In genomic region chr9:90432951-90433350, GRCh38 we compare ENCODE assay signal across 17 cellular contexts.
A peak's percentile ranks its signal among the peaks of the same experiment; 100 is the strongest.
DNase-seq lines count a peak whose midpoint lies in the region; ATAC-seq, FAIRE-seq and TF ChIP-seq lines count a peak whose summit lies in the region.
"Had no signal": no experiment of that assay in that cellular context is flagged by ENCODE, and none has a peak within 500 bp of the region (broad histone marks: within the 10 kb centered on the region; RNA-seq: fewer than 3 reads in every experiment).

No MANE protein-coding gene starts in this region.

- H4K20me1 ChIP-seq in astrocyte (ENCODE audit: insufficient read depth, low read length) = no peaks in the 10 kb centered on the region
- no peaks in the 10 kb centered on the region for H4K20me1 ChIP-seq in smooth muscle cell (ENCODE audit: low read depth)

- H3K4me1 ChIP-seq in astrocyte (ENCODE audit: insufficient read depth, low read length) (peaks cover 9% of the 10 kb centered on the region), smooth muscle cell (ENCODE audit: low read depth) (peaks cover 9% of the 10 kb centered on the region)
- H3K4me1 ChIP-seq: gastroesophageal sphincter, right atrium auricular region had no signal

- FAIRE-seq in astrocyte (lab: Jason Lieb, UNC) = no peak

- H3K27me3 ChIP-seq in astrocyte (ENCODE audit: insufficient read depth, low read length) (no peaks in the 10 kb centered on the region), smooth muscle cell (ENCODE audit: low read depth) (no peaks in the 10 kb centered on the region)
- H3K27me3 ChIP-seq: right atrium auricular region had no signal

- H3K9ac ChIP-seq in astrocyte (ENCODE audit: low read length) (peak overlapping the region; percentile 72), smooth muscle cell (ENCODE audit: low read depth) (no peak overlapping the region)

- H3K9me3 ChIP-seq in astrocyte (ENCODE audit: insufficient read depth, low read depth, low read length) (no peaks in the 10 kb centered on the region), iPS-18c (ENCODE audit: control insufficient read depth, insufficient read depth, low read length) (no peaks in the 10 kb centered on the region), smooth muscle cell (replicated peaks; ENCODE audit: low read depth) (no peaks in the 10 kb centered on the region)
- H3K9me3 ChIP-seq: gastroesophageal sphincter had no signal

- ATAC-seq in HG02759 (IDR thresholded peaks at IDR 0.05; ENCODE audit: unreplicated experiment) = no peak
- ATAC-seq: gastroesophageal sphincter had no signal

- H3K36me3 ChIP-seq in astrocyte (ENCODE audit: insufficient read depth, low read length) (no peaks in the 10 kb centered on the region), smooth muscle cell (ENCODE audit: low read depth) (no peaks in the 10 kb centered on the region)
- H3K36me3 ChIP-seq: gastroesophageal sphincter, right atrium auricular region had no signal

- H3K36me3 Mint-ChIP-seq in astrocyte (ENCODE audit: low read depth, unreplicated experiment) = no peaks in the 10 kb centered on the region

- 59% methylated on average over 8 of the region's 8 CpGs for WGBS in smooth muscle cell (ENCODE audit: low lambda C conversion rate)

- no peak for TF ChIP-seq CTCF in astrocyte (IDR thresholded peaks at IDR 0.05; ENCODE audit: insufficient read depth, low read depth, low read length)
- no peak for TF ChIP-seq CTCF in smooth muscle cell (IDR thresholded peaks at IDR 0.05; ENCODE audit: borderline replicate concordance, insufficient read depth, poor library complexity, severe bottlenecking)

- peak overlapping the region; percentile 73 for H3K4me3 Mint-ChIP-seq in astrocyte (ENCODE audit: unreplicated experiment)
- H3K4me3 Mint-ChIP-seq: activated naive CD4-positive, alpha-beta T cell treated with anti-CD3 and anti-CD28 coated beads for 36 hours; dendritic cell treated with granulocyte-macrophage colony-stimulating factor and Interleukin-4, amounts not matched to agents 40 ng/mL and 50 ng/mL, for 4 days; HFFc6 had no signal

- H3K4me3 ChIP-seq in astrocyte (ENCODE audit: insufficient read depth, low read depth, low read length) (peak overlapping the region; percentile 33), iPS-18c (ENCODE audit: insufficient read depth, low read depth, low read length) (peak overlapping the region; percentile 43; the same call in 1 of the 2 replicates), smooth muscle cell (peak overlapping the region; percentile 49)
- H3K4me3 ChIP-seq: gastroesophageal sphincter, right atrium auricular region had no signal

- no peaks in the 10 kb centered on the region for H3K9me3 Mint-ChIP-seq in astrocyte (ENCODE audit: unreplicated experiment)
- H3K9me3 Mint-ChIP-seq: activated naive CD4-positive, alpha-beta T cell treated with anti-CD3 and anti-CD28 coated beads for 36 hours; dendritic cell treated with granulocyte-macrophage colony-stimulating factor and Interleukin-4, amounts not matched to agents 40 ng/mL and 50 ng/mL, for 4 days; HFFc6 had no signal

- H3K27ac Mint-ChIP-seq in astrocyte (ENCODE audit: unreplicated experiment) = peak overlapping the region; percentile 93
- H3K27ac Mint-ChIP-seq: activated naive CD4-positive, alpha-beta T cell treated with anti-CD3 and anti-CD28 coated beads for 36 hours; dendritic cell treated with granulocyte-macrophage colony-stimulating factor and Interleukin-4, amounts not matched to agents 40 ng/mL and 50 ng/mL, for 4 days; HFFc6 had no signal

- H3K4me2 ChIP-seq in astrocyte (ENCODE audit: low read length) = peak overlapping the region; percentile 82
- peak overlapping the region; percentile 85 for H3K4me2 ChIP-seq in smooth muscle cell

- H3F3A ChIP-seq in smooth muscle cell (ENCODE audit: low read depth) = no peaks in the 10 kb centered on the region

- H3K4me1 Mint-ChIP-seq in astrocyte (ENCODE audit: low read depth, unreplicated experiment) = peaks cover 14% of the 10 kb centered on the region

- H2AFZ ChIP-seq in astrocyte (ENCODE audit: low read depth, low read length) (peak overlapping the region; percentile 89), smooth muscle cell (ENCODE audit: low read depth) (peak overlapping the region; percentile 97)

- H3K79me2 ChIP-seq in astrocyte (ENCODE audit: insufficient read depth, low read length) (no peaks in the 10 kb centered on the region), smooth muscle cell (ENCODE audit: low read depth) (no peaks in the 10 kb centered on the region)

- DNase-seq in DMS79 treated with DMSO at 0.1 percent for 48 hours (lab: John Stamatoyannopoulos, UW) (peak; percentile 21), DMS79 (lab: John Stamatoyannopoulos, UW) (no peak), astrocyte (ENCODE audit: low read depth) (no peak), smooth muscle cell (lab: John Stamatoyannopoulos, UW; ENCODE audit: unreplicated experiment) (no peak), NCI-H2107 (lab: John Stamatoyannopoulos, UW) (no peak), islet precursor cell (no peak)
- DNase-seq: 8988T; activated CD8-positive, alpha-beta memory T cell treated with anti-CD3 and anti-CD28 coated beads for 24 hours; activated naive CD4-positive, alpha-beta T cell treated with anti-CD3 and anti-CD28 coated beads for 36 hours; HFFc6; NCI-H2171; RPMI8226 had no signal

- peaks cover 4% of the 10 kb centered on the region for H3K27me3 Mint-ChIP-seq in astrocyte (ENCODE audit: low read depth, unreplicated experiment)

- peak overlapping the region; percentile 63 for H3K27ac ChIP-seq in astrocyte (ENCODE audit: low read depth, low read length)
- H3K27ac ChIP-seq in smooth muscle cell (ENCODE audit: low read depth) = peak overlapping the region; percentile 42
- H3K27ac ChIP-seq: gastroesophageal sphincter, right atrium auricular region had no signal
